In the genomic region with DNA sequence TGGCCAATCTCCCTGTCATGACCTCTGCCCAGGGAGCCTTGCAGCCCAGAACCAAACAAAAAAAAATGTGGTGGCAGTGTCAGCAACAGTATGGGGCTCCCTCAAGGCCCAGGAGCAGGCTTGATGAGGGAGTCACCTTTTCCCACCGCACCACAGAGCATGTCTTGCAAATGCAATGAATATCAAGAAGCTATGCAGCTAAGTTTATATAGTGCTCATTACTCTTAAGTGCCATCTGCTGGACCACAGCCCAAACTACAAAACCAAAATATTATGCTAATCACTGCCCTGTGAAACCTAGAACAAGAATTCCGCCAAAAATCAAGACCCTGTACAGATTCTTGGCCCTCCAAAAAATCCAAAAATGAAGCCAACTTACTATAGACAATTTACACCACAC, we compare ENCODE assay signal across 8 cellular contexts.
A peak's percentile ranks its signal among the peaks of the same experiment; 100 is the strongest.
DNase-seq lines count a peak whose midpoint lies in the region; ATAC-seq and TF ChIP-seq lines count a peak whose summit lies in the region.
"Not testable (repeated sequence)": the region's sequence is repeated elsewhere in the genome, so short reads cannot be mapped to it uniquely, and the experiment has no call there.

No MANE protein-coding gene starts in this region.

- not testable (repeated sequence) for H3K4me2 ChIP-seq in PC-3 (ENCODE audit: low read length)

- POLR2A ChIA-PET in PC-3 (lab: Charles Lee; ENCODE audit: unreplicated experiment): not testable (repeated sequence)

- not testable (repeated sequence) for H3K9me2 ChIP-seq in PC-3 (replicated peaks; ENCODE audit: low read length)

- not testable (repeated sequence) for H3K9me3 ChIP-seq in PC-3 (ENCODE audit: low read length); WERI-Rb-1 (ENCODE audit: severe bottlenecking); endodermal cell (ENCODE audit: control insufficient read depth, low read length)

- not testable (repeated sequence) for H3K9me3 Mint-ChIP-seq in endodermal cell, nephron progenitor cell, type B pancreatic cell

- in situ Hi-C loops in GM13977 (cut with MboI; ENCODE audit: low pct_unique_long_range_greater_than_20kb, low sequenced_read_pairs, unreplicated experiment): not testable (repeated sequence)

- H3K27me3 Mint-ChIP-seq in endodermal cell (ENCODE audit: insufficient read depth); nephron progenitor cell (ENCODE audit: low read depth, poor library complexity); type B pancreatic cell: not testable (repeated sequence)

- peak; percentile 75 for ATAC-seq in PC-3

- not testable (repeated sequence) for TF ChIP-seq POLR2A in NB4 (IDR thresholded peaks at IDR 0.05; ENCODE audit: extremely low read depth, insufficient read length)

- H3K27ac Mint-ChIP-seq in endodermal cell, nephron progenitor cell, type B pancreatic cell: not testable (repeated sequence)

- not testable (repeated sequence) for DNase-seq in GM13977 (ENCODE audit: low spot score); WERI-Rb-1; type B pancreatic cell (ENCODE audit: extremely low spot score, unreplicated experiment)
- DNase-seq in HT-29 (ENCODE audit: low spot score) (peak; percentile 12), NB4 (ENCODE audit: low read depth) (peak; percentile 0), PC-3 (peak; percentile 16), endodermal cell (peak; percentile 55), nephron progenitor cell (peak; percentile 4)

- H3K4me1 Mint-ChIP-seq in endodermal cell; nephron progenitor cell; type B pancreatic cell (ENCODE audit: unreplicated experiment): not testable (repeated sequence)

- not testable (repeated sequence) for H3K4me3 ChIP-seq in NB4 (ENCODE audit: low read depth, low read length); PC-3 (ENCODE audit: low read length); WERI-Rb-1 (ENCODE audit: low read depth, low read length); endodermal cell (ENCODE audit: low read length)

- not testable (repeated sequence) for H3K4me1 ChIP-seq in PC-3 (ENCODE audit: insufficient read depth, low read length); endodermal cell (ENCODE audit: control insufficient read depth, insufficient read depth, low read length)

- H3K36me3 ChIP-seq in PC-3 (ENCODE audit: low read depth, low read length); WERI-Rb-1; endodermal cell (ENCODE audit: control insufficient read depth, insufficient read depth, low read length): not testable (repeated sequence)

- not testable (repeated sequence) for H3K27me3 ChIP-seq in PC-3 (ENCODE audit: low read length); WERI-Rb-1 (ENCODE audit: insufficient read depth, low read depth, severe bottlenecking); endodermal cell (ENCODE audit: control insufficient read depth, insufficient read depth, low read length, poor library complexity, severe bottlenecking)

- BruUV-seq in PC-3 (replicated peaks; lab: Mats Ljungman, UMichigan): not testable (repeated sequence)

- CTCF ChIA-PET in PC-3 (lab: Charles Lee): not testable (repeated sequence)

- H3K9ac ChIP-seq in PC-3 (ENCODE audit: low read length); endodermal cell (ENCODE audit: extremely low read depth, low read length, poor library complexity, severe bottlenecking): not testable (repeated sequence)

- intact Hi-C loops in PC-3 (cut with micrococcal nuclease): not testable (repeated sequence)

- H2AFZ ChIP-seq in PC-3 (ENCODE audit: low read length): not testable (repeated sequence)

- peak; percentile 17 for TF ChIP-seq CTCF in GM13977 (IDR thresholded peaks at IDR 0.05; ENCODE audit: extremely low read depth, insufficient read depth, missing control alignments)
- TF ChIP-seq CTCF in NB4 (IDR thresholded peaks at IDR 0.05; ENCODE audit: low read depth, low read length): not testable (repeated sequence)
- TF ChIP-seq CTCF in PC-3 (conservative IDR thresholded peaks at IDR 0.05; ENCODE audit: low read depth, low read length): 0 out of 2 replicates have a peak, but pooled peaks have one; percentile 16
- 0 out of 2 replicates have a peak, but pooled peaks have one; percentile 4 for TF ChIP-seq CTCF in WERI-Rb-1 (IDR thresholded peaks at IDR 0.05; ENCODE audit: low read depth, low read length)
- peak; percentile 69 for TF ChIP-seq CTCF in endodermal cell (conservative IDR thresholded peaks at IDR 0.05)
- TF ChIP-seq CTCF in nephron progenitor cell (IDR thresholded peaks at IDR 0.05): peak; percentile 37
- TF ChIP-seq CTCF in type B pancreatic cell (conservative IDR thresholded peaks at IDR 0.05): peak; percentile 71

- H3K27ac ChIP-seq in PC-3 (ENCODE audit: low read length); WERI-Rb-1; endodermal cell (ENCODE audit: low read depth, low read length): not testable (repeated sequence)

- H3F3A ChIP-seq in PC-3 (ENCODE audit: low read length, unreplicated experiment): not testable (repeated sequence)

- not testable (repeated sequence) for H4K20me1 ChIP-seq in PC-3 (ENCODE audit: low read length)

- not testable (repeated sequence) for H3K36me3 Mint-ChIP-seq in endodermal cell (ENCODE audit: low read depth); nephron progenitor cell (ENCODE audit: low read depth); type B pancreatic cell

- not testable (repeated sequence) for H3K79me2 ChIP-seq in PC-3 (ENCODE audit: low read length)

- not testable (repeated sequence) for H3K4me3 Mint-ChIP-seq in endodermal cell, nephron progenitor cell, type B pancreatic cell

- 90 to 100% methylated on average over 1 to 2 of the region's 2 CpGs for WGBS in endodermal cell (ENCODE audit: insufficient coverage in 1 of 2, insufficient read length in 1 of 2), 2 experiments
